16 cellular contexts compared by ENCODE assay signal in the genomic region with DNA sequence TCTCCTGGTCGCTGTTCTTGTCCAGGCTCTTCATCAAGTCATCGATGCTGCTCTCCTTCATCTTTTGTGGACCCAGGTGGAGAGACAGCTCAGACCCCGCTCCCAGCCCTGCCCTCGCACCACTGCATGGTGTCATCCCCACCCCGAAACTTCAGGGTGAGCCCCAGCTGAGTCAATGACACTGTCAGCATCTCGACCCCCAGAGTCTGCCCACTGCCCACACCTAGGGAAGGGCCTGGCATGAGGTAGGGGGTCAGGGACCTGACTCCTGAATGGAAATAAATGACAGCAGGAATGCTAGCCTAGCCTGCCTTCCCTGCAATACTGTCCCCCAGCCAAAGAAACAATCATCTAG. TPM values are rescaled to one million over a fixed set of nuclear protein-coding genes. Genes with fewer than 3 reads are reported as not detected.
DNase-seq lines count a peak whose midpoint lies in the region; ATAC-seq and TF ChIP-seq lines count a peak whose summit lies in the region.
"Had no signal": no experiment of that assay in that cellular context is flagged by ENCODE, and none has a peak within 500 bp of the region (broad histone marks: within the 10 kb centered on the region; RNA-seq: fewer than 3 reads in every experiment).

No MANE protein-coding gene starts in this region.

- peaks cover 46% of the 10 kb centered on the region for H3K36me3 Mint-ChIP-seq in activated naive CD4-positive, alpha-beta T cell treated with anti-CD3 and anti-CD28 coated beads, Interleukin-2, amount 10 ng/mL, durations not matched to agents 7 days and 5 days
- H3K36me3 Mint-ChIP-seq in activated CD4-positive, alpha-beta memory T cell treated with anti-CD3 and anti-CD28 coated beads, Interleukin-2, amount 10 ng/mL, durations not matched to agents 7 days and 5 days (ENCODE audit: low read depth), result peaks cover 64% of the 10 kb centered on the region
- H3K36me3 Mint-ChIP-seq in memory B cell (peaks cover 4% of the 10 kb centered on the region), type B pancreatic cell (no peaks in the 10 kb centered on the region)

- peaks cover 80% of the 10 kb centered on the region for H3K4me1 Mint-ChIP-seq in activated naive CD4-positive, alpha-beta T cell treated with anti-CD3 and anti-CD28 coated beads, Interleukin-2, amount 10 ng/mL, durations not matched to agents 7 days and 5 days
- H3K4me1 Mint-ChIP-seq in activated CD4-positive, alpha-beta memory T cell treated with anti-CD3 and anti-CD28 coated beads, Interleukin-2, amount 10 ng/mL, durations not matched to agents 7 days and 5 days, result peaks cover 79% of the 10 kb centered on the region
- H3K4me1 Mint-ChIP-seq in memory B cell, result peaks cover 64% of the 10 kb centered on the region
- H3K4me1 Mint-ChIP-seq in type B pancreatic cell (ENCODE audit: unreplicated experiment), result peaks cover 40% of the 10 kb centered on the region

- no peaks in the 10 kb centered on the region for H3K27me3 Mint-ChIP-seq in activated naive CD4-positive, alpha-beta T cell treated with anti-CD3 and anti-CD28 coated beads, Interleukin-2, amount 10 ng/mL, durations not matched to agents 7 days and 5 days
- H3K27me3 Mint-ChIP-seq in activated CD4-positive, alpha-beta memory T cell treated with anti-CD3 and anti-CD28 coated beads, Interleukin-2, amount 10 ng/mL, durations not matched to agents 7 days and 5 days, result no peaks in the 10 kb centered on the region
- H3K27me3 Mint-ChIP-seq in memory B cell (no peaks in the 10 kb centered on the region), type B pancreatic cell (no peaks in the 10 kb centered on the region)

- peak; percentile 17 for DNase-seq in activated naive CD4-positive, alpha-beta T cell treated with anti-CD3 and anti-CD28 coated beads, Interleukin-2, amount 10 ng/mL, durations not matched to agents 7 days and 5 days
- no peak for DNase-seq in activated naive CD4-positive, alpha-beta T cell treated with anti-CD3 and anti-CD28 coated beads, Interleukin-2, amount 50 U/mL, for 16 hours
- no peak for DNase-seq in activated CD4-positive, alpha-beta memory T cell treated with anti-CD3 and anti-CD28 coated beads, Interleukin-2, amount 10 ng/mL, durations not matched to agents 7 days and 5 days
- DNase-seq in memory B cell (ENCODE audit: low spot score in 2 of 2), result no peak
- no peak for DNase-seq in type B pancreatic cell (ENCODE audit: extremely low spot score, unreplicated experiment)
- no peak for DNase-seq in RKO (ENCODE audit: low spot score)
- no peak for DNase-seq in SHP77 treated with DMSO at 0.1 percent for 48 hours (lab: John Stamatoyannopoulos, UW)
- DNase-seq: amygdala, MG63, NCI-H2081 treated with DMSO at 0.1 percent for 48 hours, NCI-H82, substantia nigra had no signal

- POLR2A ChIA-PET in activated CD4-positive, alpha-beta memory T cell treated with anti-CD3 and anti-CD28 coated beads, Interleukin-2, amount 10 ng/mL, durations not matched to agents 7 days and 5 days (lab: Charles Lee), result interaction anchor here (0.8 to 7.1 kb wide), 4 partner anchors 7 to 26 kb away, joined by 3 to 281 read pairs (median 96); a partner anchor contains a TSS

- ATAC-seq in memory B cell (ENCODE audit: low read depth), result no peak
- ATAC-seq in HG02798 (IDR thresholded peaks at IDR 0.05; ENCODE audit: poor library complexity, unreplicated experiment), result no peak

- CTCF ChIA-PET in activated naive CD4-positive, alpha-beta T cell treated with anti-CD3 and anti-CD28 coated beads, Interleukin-2, amount 10 ng/mL, durations not matched to agents 7 days and 5 days (lab: Charles Lee), result interaction anchor here (8.2 kb wide), 1 partner anchor 33 kb away, joined by 204 read pairs; no protein-coding TSS in a partner anchor
- CTCF ChIA-PET in activated CD4-positive, alpha-beta memory T cell treated with anti-CD3 and anti-CD28 coated beads, Interleukin-2, amount 10 ng/mL, durations not matched to agents 7 days and 5 days (lab: Charles Lee), result interaction anchor here (1.0 to 1.3 kb wide), 2 partner anchors 29 to 31 kb away, joined by 3 to 4 read pairs; a partner anchor contains a TSS

- peak overlapping the region; percentile 82 for H3K4me3 Mint-ChIP-seq in activated naive CD4-positive, alpha-beta T cell treated with anti-CD3 and anti-CD28 coated beads, Interleukin-2, amount 10 ng/mL, durations not matched to agents 7 days and 5 days
- peak overlapping the region; percentile 20 for H3K4me3 Mint-ChIP-seq in activated CD4-positive, alpha-beta memory T cell treated with anti-CD3 and anti-CD28 coated beads, Interleukin-2, amount 10 ng/mL, durations not matched to agents 7 days and 5 days
- H3K4me3 Mint-ChIP-seq in memory B cell (peak overlapping the region; percentile 47), type B pancreatic cell (no peak overlapping the region)

- H3K27ac Mint-ChIP-seq in activated naive CD4-positive, alpha-beta T cell treated with anti-CD3 and anti-CD28 coated beads, Interleukin-2, amount 10 ng/mL, durations not matched to agents 7 days and 5 days, result peak overlapping the region; percentile 91
- peak overlapping the region; percentile 94 for H3K27ac Mint-ChIP-seq in activated CD4-positive, alpha-beta memory T cell treated with anti-CD3 and anti-CD28 coated beads, Interleukin-2, amount 10 ng/mL, durations not matched to agents 7 days and 5 days
- no peak overlapping the region for H3K27ac Mint-ChIP-seq in memory B cell
- peak overlapping the region; percentile 61 for H3K27ac Mint-ChIP-seq in type B pancreatic cell

- H3K9me3 Mint-ChIP-seq in activated naive CD4-positive, alpha-beta T cell treated with anti-CD3 and anti-CD28 coated beads, Interleukin-2, amount 10 ng/mL, durations not matched to agents 7 days and 5 days, result no peaks in the 10 kb centered on the region
- H3K9me3 Mint-ChIP-seq in activated CD4-positive, alpha-beta memory T cell treated with anti-CD3 and anti-CD28 coated beads, Interleukin-2, amount 10 ng/mL, durations not matched to agents 7 days and 5 days, result no peaks in the 10 kb centered on the region
- no peaks in the 10 kb centered on the region for H3K9me3 Mint-ChIP-seq in memory B cell
- peaks cover 5% of the 10 kb centered on the region for H3K9me3 Mint-ChIP-seq in type B pancreatic cell

- TF ChIP-seq CTCF in type B pancreatic cell (conservative IDR thresholded peaks at IDR 0.05), result no peak

RNA-seq across cellular contexts. Expression of a gene that starts 1.6 kb away (rescaled TPM):
- total RNA-seq in activated CD4-positive, alpha-beta memory T cell treated with anti-CD3 and anti-CD28 coated beads, Interleukin-2, amount 10 ng/mL, durations not matched to agents 7 days and 5 days, result 100 to 1,000 TPM; 781 to 799 TPM
- 21.9 and 1,154 TPM in 2 replicates for total RNA-seq in type B pancreatic cell (ENCODE audit: low replicate concordance)

RNA-seq across cellular contexts. Expression of a gene that starts 3.4 kb away (rescaled TPM):
- 1 to 10 TPM; 2.2 to 4.7 TPM for total RNA-seq in activated CD4-positive, alpha-beta memory T cell treated with anti-CD3 and anti-CD28 coated beads, Interleukin-2, amount 10 ng/mL, durations not matched to agents 7 days and 5 days
- 0.62 TPM in 1 of 2 replicates, not detected in the other for total RNA-seq in type B pancreatic cell (ENCODE audit: low replicate concordance)
- total RNA-seq: dermis microvascular lymphatic vessel endothelial cell, liver, osteoblast had no signal

RNA-seq across cellular contexts. Expression of a gene that starts 8.3 kb away (rescaled TPM):
- total RNA-seq in activated CD4-positive, alpha-beta memory T cell treated with anti-CD3 and anti-CD28 coated beads, Interleukin-2, amount 10 ng/mL, durations not matched to agents 7 days and 5 days, result 1,000 to 10,000 TPM; 1,297 to 1,322 TPM
- 61.0 and 200 TPM in 2 replicates for total RNA-seq in type B pancreatic cell (ENCODE audit: low replicate concordance)

RNA-seq across cellular contexts. Expression of a gene that starts 11.7 kb away (rescaled TPM):
- not detected for total RNA-seq in activated CD4-positive, alpha-beta memory T cell treated with anti-CD3 and anti-CD28 coated beads, Interleukin-2, amount 10 ng/mL, durations not matched to agents 7 days and 5 days
- total RNA-seq in type B pancreatic cell (ENCODE audit: low replicate concordance), result 1.4 and 2.8 TPM in 2 replicates
- total RNA-seq: liver had no signal

RNA-seq across cellular contexts. Expression of a gene that starts 28.3 kb away (rescaled TPM):
- 1 to 10 TPM in 1 of 2 experiments, under 1 TPM in 1; 0.85 to 1.2 TPM for total RNA-seq in activated CD4-positive, alpha-beta memory T cell treated with anti-CD3 and anti-CD28 coated beads, Interleukin-2, amount 10 ng/mL, durations not matched to agents 7 days and 5 days
- 0.75 and 2.4 TPM in 2 replicates for total RNA-seq in type B pancreatic cell (ENCODE audit: low replicate concordance)
- total RNA-seq: liver had no signal
